ENCODE assay signal across 1 cellular context in the genomic region with DNA sequence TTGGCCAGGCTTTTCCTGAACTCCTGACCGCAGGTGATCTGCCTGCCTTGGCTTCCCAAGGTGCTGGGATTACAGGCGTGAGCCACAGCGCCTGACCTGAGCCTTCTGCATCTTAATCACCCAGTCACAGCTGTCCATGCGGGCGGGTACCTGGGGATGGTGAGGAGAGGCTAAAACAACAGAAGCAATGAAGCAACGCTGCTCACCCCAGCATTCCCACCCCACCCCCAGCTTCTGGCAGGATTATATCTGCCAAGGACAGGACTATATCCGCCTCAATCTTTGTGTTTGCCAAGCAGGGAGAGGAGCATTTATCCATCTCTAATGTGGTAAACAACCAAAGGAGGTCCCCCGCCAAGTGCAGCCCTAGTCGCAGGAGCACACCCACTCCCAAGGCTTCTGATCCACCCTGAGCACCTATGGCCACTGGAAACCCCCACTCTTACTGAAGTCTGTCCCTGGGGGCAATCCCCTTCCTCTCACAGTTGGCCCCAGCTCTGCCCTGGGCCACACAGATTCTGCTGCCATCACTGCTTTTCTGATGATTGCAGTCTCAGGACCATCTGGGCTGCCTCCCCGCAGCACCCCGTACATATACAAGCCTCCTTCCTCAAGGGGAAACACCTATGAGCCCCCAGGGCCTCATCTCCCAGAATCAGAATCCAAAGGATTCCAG.
TF ChIP-seq lines count a peak whose summit lies in the region.

No MANE protein-coding gene starts in this region.

TF ChIP-seq in IMR-90, 13 proteins besides CTCF, POLR2A, EP300 and RAD21:
- no peak for TF ChIP-seq FOS (IDR thresholded peaks at IDR 0.05; ENCODE audit: low read depth, low read length)
- TF ChIP-seq MXI1 (IDR thresholded peaks at IDR 0.05; ENCODE audit: borderline replicate concordance, low read depth, low read length), result no peak
- TF ChIP-seq RFX5 (IDR thresholded peaks at IDR 0.05; ENCODE audit: low read depth, low read length), result no peak
- TF ChIP-seq CEBPB (IDR thresholded peaks at IDR 0.05; ENCODE audit: low read depth, low read length), result no peak
- no peak for TF ChIP-seq NFE2L2 (IDR thresholded peaks at IDR 0.05; ENCODE audit: low read depth, low read length)
- TF ChIP-seq RCOR1 (IDR thresholded peaks at IDR 0.05; ENCODE audit: insufficient replicate concordance, low read length), result no peak
- TF ChIP-seq SMC3 (IDR thresholded peaks at IDR 0.05; ENCODE audit: low read depth, low read length), result no peak
- TF ChIP-seq MAZ (IDR thresholded peaks at IDR 0.05; ENCODE audit: borderline replicate concordance, low read depth, low read length), result no peak
- no peak for TF ChIP-seq BHLHE40 (IDR thresholded peaks at IDR 0.05; ENCODE audit: low read depth, low read length)
- no peak for TF ChIP-seq MAFK (IDR thresholded peaks at IDR 0.05; ENCODE audit: low read depth, low read length)
- TF ChIP-seq, protein P1, sequence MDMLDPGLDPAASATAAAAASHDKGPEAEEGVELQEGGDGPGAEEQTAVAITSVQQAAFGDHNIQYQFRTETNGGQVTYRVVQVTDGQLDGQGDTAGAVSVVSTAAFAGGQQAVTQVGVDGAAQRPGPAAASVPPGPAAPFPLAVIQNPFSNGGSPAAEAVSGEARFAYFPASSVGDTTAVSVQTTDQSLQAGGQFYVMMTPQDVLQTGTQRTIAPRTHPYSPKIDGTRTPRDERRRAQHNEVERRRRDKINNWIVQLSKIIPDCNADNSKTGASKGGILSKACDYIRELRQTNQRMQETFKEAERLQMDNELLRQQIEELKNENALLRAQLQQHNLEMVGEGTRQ (IDR thresholded peaks at IDR 0.05; ENCODE audit: low read depth, low read length), result no peak
- TF ChIP-seq CHD1 (IDR thresholded peaks at IDR 0.05; ENCODE audit: low read depth, low read length), result no peak
- no peak for TF ChIP-seq ELK1 (IDR thresholded peaks at IDR 0.05; ENCODE audit: borderline replicate concordance, low read depth, low read length)
